Comparison of ENCODE assay signal across 1 cellular context in genomic region chr22:37300551-37301017, GRCh38.
TF ChIP-seq lines count a peak whose summit lies in the region.

No MANE protein-coding gene starts in this region.

TF ChIP-seq in H1, 55 proteins besides CTCF, POLR2A, EP300 and RAD21:
- TF ChIP-seq ATF3 (IDR thresholded peaks at IDR 0.05; ENCODE audit: insufficient read depth, low read depth, low read length) = no peak
- no peak for TF ChIP-seq RFX5 (IDR thresholded peaks at IDR 0.05; ENCODE audit: borderline replicate concordance, low read depth, low read length)
- TF ChIP-seq CBX5 (IDR thresholded peaks at IDR 0.05; ENCODE audit: low read depth, low read length) = no peak
- TF ChIP-seq GABPA (IDR thresholded peaks at IDR 0.05; ENCODE audit: borderline replicate concordance, insufficient read depth, low read length) = peak; percentile 17; the same call in 1 of the 2 replicates
